Comparison of ENCODE assay signal across 20 cellular contexts in genomic region chr7:112201421-112201820, GRCh38.
DNase-seq lines count a peak whose midpoint lies in the region.
"Had no signal": no experiment of that assay in that cellular context is flagged by ENCODE, and none has a peak within 500 bp of the region (broad histone marks: within the 10 kb centered on the region; RNA-seq: fewer than 3 reads in every experiment).

No MANE protein-coding gene starts in this region.

- DNase-seq in ELR (ENCODE audit: low read depth) (peak; percentile 94), RKO (ENCODE audit: low spot score) (peak; percentile 35), epithelial cell of prostate (ENCODE audit: low read depth, low spot score) (peak; percentile 40), kidney tubule cell (ENCODE audit: low spot score) (peak; percentile 65), T-helper 9 cell (no peak), caudate nucleus (lab: John Stamatoyannopoulos, UW) (no peak), inferior parietal cortex (ENCODE audit: extremely low spot score) (no peak)
- DNase-seq in stimulated activated CD4-positive, alpha-beta T cell treated with anti-CD3 and anti-CD28 coated beads, Interleukin-2, amount 100 ng/mL, for 24 hours = no peak
- DNase-seq: activated naive CD4-positive, alpha-beta T cell; anterior cingulate cortex; BE2C; kidney; NCI-H187; NCI-H446 treated with DMSO at 0.1 percent for 48 hours; nephron progenitor cell; NK-92 treated with Interleukin-12 subunit alpha and Interleukin-12 subunit beta, amount 100 ng/mL, for 24 hours; stimulated activated CD8-positive, alpha-beta memory T cell treated with anti-CD3 and anti-CD28 coated beads, Interleukin-4, amount 100 ng/mL, for 48 hours; T-cell had no signal

- peak overlapping the region; percentile 72 for H3K27ac ChIP-seq in epithelial cell of prostate
- H3K27ac ChIP-seq in caudate nucleus (ENCODE audit: low read depth, low read length) = no peak overlapping the region
- H3K27ac ChIP-seq: prostate gland, suprapubic skin had no signal

Comparison
In these comparisons a context has a peak if more than half of its experiments do, and no peak if none do; other contexts are left out.
1. DNase-seq: peak in ELR (single experiment), RKO (single experiment), epithelial cell of prostate (single experiment) and kidney tubule cell (single experiment); none in T-helper 9 cell (single experiment), caudate nucleus (0 of 61), stimulated activated CD4-positive, alpha-beta T cell treated with anti-CD3 and anti-CD28 coated beads, Interleukin-2, amount 100 ng/mL, for 24 hours (0 of 2) and inferior parietal cortex (single experiment).